In the genomic region with DNA sequence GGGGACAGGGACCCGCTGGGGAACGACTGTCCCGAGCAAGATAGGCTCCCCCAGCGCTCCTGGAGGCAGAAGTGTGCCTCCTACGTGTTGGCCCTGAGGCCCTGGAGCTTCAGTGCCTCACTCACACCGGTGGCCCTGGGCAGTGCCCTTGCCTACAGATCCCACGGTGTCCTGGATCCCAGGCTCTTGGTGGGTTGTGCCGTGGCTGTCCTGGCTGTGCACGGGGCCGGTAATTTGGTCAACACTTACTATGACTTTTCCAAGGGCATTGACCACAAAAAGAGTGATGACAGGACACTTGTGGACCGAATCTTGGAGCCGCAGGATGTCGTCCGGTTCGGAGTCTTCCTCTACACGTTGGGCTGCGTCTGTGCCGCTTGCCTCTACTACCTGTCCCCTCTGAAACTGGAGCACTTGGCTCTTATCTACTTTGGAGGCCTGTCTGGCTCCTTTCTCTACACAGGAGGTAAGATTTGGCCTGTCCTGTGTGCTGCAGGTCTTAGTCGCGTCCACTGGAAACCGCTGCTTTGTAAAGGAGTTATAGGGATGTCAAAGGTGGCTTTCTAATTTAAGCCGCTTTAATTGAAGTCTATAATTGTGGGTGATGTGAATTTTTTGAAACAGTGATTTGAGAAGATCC, we compare ENCODE assay signal across 8 cellular contexts. TPM values are rescaled to one million over a fixed set of nuclear protein-coding genes. Genes with fewer than 3 reads are reported as not detected.
A peak's percentile ranks its signal among the peaks of the same experiment; 100 is the strongest.
DNase-seq lines count a peak whose midpoint lies in the region; ATAC-seq and TF ChIP-seq lines count a peak whose summit lies in the region.

No MANE protein-coding gene starts in this region.

- H3K27ac ChIP-seq in mammary epithelial cell (ENCODE audit: insufficient read depth, low read depth, low read length): peak overlapping the region; percentile 53
- peak overlapping the region; percentile 96 for H3K27ac ChIP-seq in lung (ENCODE audit: low read depth in 1 of 2, low read length in 1 of 2)
- H3K27ac ChIP-seq in upper lobe of right lung: peak overlapping the region; percentile 94

- H3K9me3 ChIP-seq in MG63: no peaks in the 10 kb centered on the region
- no peaks in the 10 kb centered on the region for H3K9me3 ChIP-seq in mammary epithelial cell (replicated peaks; ENCODE audit: insufficient read depth, low read length)
- no peaks in the 10 kb centered on the region for H3K9me3 ChIP-seq in lung (ENCODE audit: control insufficient read depth in 2 of 2, insufficient read depth in 1 of 2, low read length in 1 of 2)
- H3K9me3 ChIP-seq in upper lobe of right lung: no peaks in the 10 kb centered on the region

- dilution Hi-C loops in mammary epithelial cell (cut with HindIII; ENCODE audit: low sequenced_read_pairs): no loop called here

- no peaks in the 10 kb centered on the region for H4K20me1 ChIP-seq in mammary epithelial cell (ENCODE audit: insufficient read depth, low read length)

- CTCF ChIA-PET in mammary epithelial cell (lab: Charles Lee; ENCODE audit: low non-redundant PET): no interaction called here

- H3K36me3 ChIP-seq in MG63 (peaks cover 8% of the 10 kb centered on the region), mammary epithelial cell (ENCODE audit: insufficient read depth, low read length) (no peaks in the 10 kb centered on the region), lung (ENCODE audit: control insufficient read depth in 2 of 2, insufficient read depth in 2 of 2, low read length in 2 of 2) (peaks cover 4 to 5% of the 10 kb centered on the region in 2 donors), upper lobe of right lung (peaks cover 8% of the 10 kb centered on the region)

- H2AFZ ChIP-seq in mammary epithelial cell (ENCODE audit: low read depth, low read length): peak overlapping the region; percentile 94

- DNase-seq in AG10803 (ENCODE audit: low read depth) (no peak), MG63 (no peak), mammary epithelial cell (no peak), lung (ENCODE audit: low spot score) (no peak), upper lobe of right lung (no peak)
- DNase-seq in stimulated activated CD4-positive, alpha-beta T cell treated with anti-CD3 and anti-CD28 coated beads, Interleukin-1b, Interleukin-23, amount 100 ng/mL, for 48 hours: no peak

- no peaks in the 10 kb centered on the region for H3K27me3 ChIP-seq in MG63
- no peaks in the 10 kb centered on the region for H3K27me3 ChIP-seq in mammary epithelial cell (ENCODE audit: insufficient read depth, low read length)
- H3K27me3 ChIP-seq in lung (ENCODE audit: control insufficient read depth, insufficient read depth): no peaks in the 10 kb centered on the region
- no peaks in the 10 kb centered on the region for H3K27me3 ChIP-seq in upper lobe of right lung

- intact Hi-C loops in mammary epithelial cell (cut with micrococcal nuclease) (loop anchor here (1.0 kb wide), 1 partner anchor 11 kb away; the partner anchor contains the start of gene MTOR), upper lobe of right lung (cut with DNase I) (no loop called here)

- TF ChIP-seq CTCF in AG10803 (conservative IDR thresholded peaks at IDR 0.05; ENCODE audit: low read length) (no peak), mammary epithelial cell (conservative IDR thresholded peaks at IDR 0.05 in 1 of 2, IDR thresholded peaks at IDR 0.05 in 1 of 2; ENCODE audit: extremely low read depth in 1 of 2, insufficient read depth in 1 of 2, low read depth in 1 of 2, low read length in 2 of 2) (no peak), lung (IDR thresholded peaks at IDR 0.05; ENCODE audit: control extremely low read depth, extremely low read depth) (no peak), upper lobe of right lung (IDR thresholded peaks at IDR 0.05) (no peak)

- H3K4me1 ChIP-seq in mammary epithelial cell (ENCODE audit: insufficient read depth, low read length): peaks cover 9% of the 10 kb centered on the region
- peaks cover 12 to 13% of the 10 kb centered on the region in 2 donors for H3K4me1 ChIP-seq in lung (ENCODE audit: control insufficient read depth in 2 of 2, insufficient read depth in 2 of 2, low read length in 2 of 2)
- H3K4me1 ChIP-seq in upper lobe of right lung: peaks cover 32% of the 10 kb centered on the region

- peak overlapping the region; percentile 82 for H3K4me2 ChIP-seq in mammary epithelial cell (ENCODE audit: insufficient read depth, low read depth, low read length)

- peaks cover 32% of the 10 kb centered on the region for H3K79me2 ChIP-seq in mammary epithelial cell (ENCODE audit: insufficient read depth, low read length)

- BruUV-seq in mammary epithelial cell (replicated peaks; lab: Mats Ljungman, UMichigan): TSS peak; percentile 63

- WGBS in mammary epithelial cell (ENCODE audit: low coverage, missing lambda C conversion rate): 8% methylated on average over 20 of the region's 22 CpGs
- 6% methylated on average over 22 of the region's 22 CpGs for WGBS in lung, 2 donors

- ATAC-seq in GM19455 (IDR thresholded peaks at IDR 0.05; ENCODE audit: unreplicated experiment): peak; percentile 47
- ATAC-seq in lung (ENCODE audit: insufficient read depth, low FRiP score): peak; percentile 9
- peak; percentile 50 for ATAC-seq in upper lobe of right lung
- ATAC-seq in GM21423 (IDR thresholded peaks at IDR 0.05; ENCODE audit: unreplicated experiment): no peak

- in situ Hi-C loops in mammary epithelial cell (cut with MboI; ENCODE audit: low sequenced_read_pairs in 2 of 2): no loop called here

- H3K4me3 ChIP-seq in AG10803 (ENCODE audit: low read length): peak overlapping the region; percentile 84
- peak overlapping the region; percentile 90 for H3K4me3 ChIP-seq in MG63
- H3K4me3 ChIP-seq in mammary epithelial cell (replicated peaks in 1 of 3; ENCODE audit: insufficient read depth in 1 of 3, low read depth in 2 of 3, low read length in 3 of 3): peak overlapping the region; percentile 57 to 99 (median 74)
- peak overlapping the region; percentile 88 for H3K4me3 ChIP-seq in lung
- peak overlapping the region; percentile 85 for H3K4me3 ChIP-seq in upper lobe of right lung

- H3K9ac ChIP-seq in mammary epithelial cell (ENCODE audit: insufficient read depth, low read length): peak overlapping the region; percentile 82

RNA-seq across cellular contexts. Expression of gene UBIAD1, which starts 0.7 kb away (rescaled TPM):
- 6.3 and 9.0 TPM in 2 replicates for total RNA-seq in MG63 (2014; rRNA removed; shearing (Covaris generic); ENCODE audit: low replicate concordance)
- total RNA-seq in mammary epithelial cell (10 to 100 TPM in 1 of 2 donors, 1 to 10 TPM in 1; 9.0 to 14.5 TPM), lung (10 to 100 TPM in 1 of 2 donors, 1 to 10 TPM in 1; 7.8 to 17.9 TPM), upper lobe of right lung (15.3 TPM)
- polyA plus RNA-seq in mammary epithelial cell (16.5 TPM), lung (10 to 100 TPM in 1 of 2 donors, 1 to 10 TPM in 1; 7.5 to 11.2 TPM)
- 27.1 TPM for polyA minus RNA-seq in mammary epithelial cell

RNA-seq across cellular contexts. Expression of gene MTOR, which starts 11.4 kb away (rescaled TPM):
- total RNA-seq in MG63 (2014; rRNA removed; shearing (Covaris generic); ENCODE audit: low replicate concordance): 12.2 and 14.3 TPM in 2 replicates
- 10 to 100 TPM; 44.7 to 64.8 TPM for total RNA-seq in mammary epithelial cell
- 32.7 TPM for polyA plus RNA-seq in mammary epithelial cell
- 137 TPM for polyA minus RNA-seq in mammary epithelial cell
- 10 to 100 TPM; 35.9 to 36.6 TPM for total RNA-seq in lung
- 10 to 100 TPM; 15.1 to 17.9 TPM for polyA plus RNA-seq in lung
- 32.3 TPM for total RNA-seq in upper lobe of right lung
